ENCODE assay signal across 20 cellular contexts in the genomic region with DNA sequence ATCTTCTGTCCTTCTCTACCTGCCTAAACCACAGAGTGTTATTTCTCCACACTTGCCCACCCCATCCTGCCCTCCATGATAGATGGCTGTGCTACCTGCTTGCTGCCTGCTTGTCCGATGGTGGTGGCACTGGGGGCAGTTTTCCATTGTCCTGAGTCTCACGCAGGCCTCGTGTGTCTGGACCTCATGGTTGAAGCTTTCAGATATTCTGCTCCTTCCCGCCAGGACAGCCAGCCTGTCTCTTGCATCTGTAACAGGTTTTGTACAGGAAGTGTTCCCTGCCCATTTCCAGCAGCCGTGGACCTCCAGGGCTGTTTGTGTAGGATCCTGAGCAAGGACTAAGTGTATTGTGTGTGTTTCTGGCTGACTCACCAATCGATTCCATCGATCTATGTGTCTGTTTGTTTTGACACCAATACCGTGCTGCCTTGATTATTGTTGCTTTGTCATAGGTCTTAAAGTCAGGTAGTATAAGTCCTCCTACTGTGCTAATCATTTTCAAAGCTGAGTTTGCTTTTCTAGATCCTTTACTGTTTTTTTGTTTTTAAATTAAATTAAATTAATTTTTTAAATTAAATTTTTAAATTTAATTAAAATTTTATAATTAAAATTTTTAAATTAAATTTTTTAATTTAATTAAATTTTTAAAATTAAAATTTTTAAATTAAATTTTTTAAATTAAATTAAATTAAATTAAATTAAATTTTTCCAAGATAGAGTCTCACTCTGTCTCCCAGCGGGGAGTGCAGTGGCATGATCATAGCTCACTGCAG. TPM values are rescaled to one million over a fixed set of nuclear protein-coding genes. Genes with fewer than 3 reads are reported as not detected.
DNase-seq lines count a peak whose midpoint lies in the region; ATAC-seq, FAIRE-seq and TF ChIP-seq lines count a peak whose summit lies in the region.
"Had no signal": no experiment of that assay in that cellular context is flagged by ENCODE, and none has a peak within 500 bp of the region (broad histone marks: within the 10 kb centered on the region; RNA-seq: fewer than 3 reads in every experiment).

No MANE protein-coding gene starts in this region.

- no peak overlapping the region for H2AFZ ChIP-seq in H1 (ENCODE audit: low read length)
- H2AFZ ChIP-seq: parathyroid adenoma had no signal

- H3K4me1 ChIP-seq in H1 (replicated peaks in 1 of 4; ENCODE audit: control insufficient read depth in 3 of 4, insufficient read depth in 4 of 4, low read length in 3 of 4) (no peaks in the 10 kb centered on the region), pancreas (peaks cover 23 to 56% (median 42%) of the 10 kb centered on the region in 3 donors), upper lobe of right lung (peaks cover 24% of the 10 kb centered on the region)
- H3K4me1 ChIP-seq: parathyroid adenoma had no signal

- H4K20me1 ChIP-seq in H1 (replicated peaks in 1 of 2; ENCODE audit: control insufficient read depth in 1 of 2, insufficient read depth in 2 of 2, low read length in 2 of 2) = no peaks in the 10 kb centered on the region

- no peak overlapping the region for H2BK5ac ChIP-seq in H1 (ENCODE audit: low read depth, low read length)

- H2BK20ac ChIP-seq in H1 (ENCODE audit: low read length) = no peak overlapping the region

- H3K9ac ChIP-seq in H1 (replicated peaks in 1 of 4; ENCODE audit: extremely low read depth in 1 of 4, low read depth in 3 of 4, low read length in 3 of 4) = no peak overlapping the region
- H3K9ac ChIP-seq: parathyroid adenoma had no signal

- CTCF ChIA-PET in H1 (lab: Charles Lee; ENCODE audit: partially characterized antibody) = no interaction called here

- peak; percentile 85 for FAIRE-seq in A204.1 (lab: Jason Lieb, UNC)
- FAIRE-seq in G401.6 (lab: Jason Lieb, UNC) = peak; percentile 92
- FAIRE-seq in H1 (lab: Jason Lieb, UNC) = no peak
- FAIRE-seq in pancreas (lab: Jason Lieb, UNC) = peak; percentile 32
- FAIRE-seq in urothelium cell line (lab: Jason Lieb, UNC) = no peak
- FAIRE-seq: endometrium, GM18507 had no signal

- no peak overlapping the region for H3K56ac ChIP-seq in H1 (replicated peaks; ENCODE audit: insufficient read length, low read depth, low read length)

- no peak overlapping the region for H3K4me2 ChIP-seq in H1 (ENCODE audit: insufficient read depth in 1 of 2, low read depth in 2 of 2, low read length in 2 of 2)

- 0 out of 2 replicates have a peak overlapping the region, but pooled peaks have one; percentile 40 for H2BK15ac ChIP-seq in H1 (ENCODE audit: low read length)

- POLR2A ChIA-PET in H1 (lab: Charles Lee; ENCODE audit: partially characterized antibody) = no interaction called here

- no peak overlapping the region for H4K91ac ChIP-seq in H1 (replicated peaks; ENCODE audit: insufficient read length, low read length)

- 96% methylated on average over 9 of the region's 9 CpGs; no CpG with 5 or more reads in 1 of the 2 experiments for WGBS in H1 (ENCODE audit: extremely low coverage in 1 of 2, insufficient coverage in 1 of 2, insufficient read length in 1 of 2, insufficient replicate concordance in 2 of 2, low coverage in 1 of 2, low lambda C conversion rate in 2 of 2, missing lambda C conversion rate in 1 of 2), 2 experiments
- WGBS in pancreas, 2 donors = 56 to 59% methylated on average over 9 of the region's 9 CpGs

- H2BK12ac ChIP-seq in H1 (ENCODE audit: low read depth, low read length) = no peak overlapping the region

- H3K14ac ChIP-seq in H1 (ENCODE audit: insufficient read length) = no peak overlapping the region

- H3K27me3 ChIP-seq in H1 (replicated peaks in 1 of 4; ENCODE audit: control insufficient read depth in 3 of 4, extremely low read depth in 1 of 4, insufficient read depth in 3 of 4, low read length in 3 of 4) (no peaks in the 10 kb centered on the region), pancreas (no peaks in the 10 kb centered on the region), upper lobe of right lung (no peaks in the 10 kb centered on the region)
- H3K27me3 ChIP-seq: heart right ventricle had no signal

- DNase-seq in H1 (ENCODE audit: low read depth in 1 of 2, low spot score in 2 of 2) = peak in 1 of 2 experiments; percentile 38
- DNase-seq in pancreas = peak in 4 of 6 donors; percentile 51 to 77 (median 65)
- DNase-seq in urothelium cell line (ENCODE audit: low spot score) = no peak
- DNase-seq in upper lobe of right lung = no peak
- DNase-seq: activated CD4-positive, alpha-beta T cell treated with anti-CD3 and anti-CD28 coated beads, Interleukin-2, amount 50 U/mL, for 4 hours; activated naive CD8-positive, alpha-beta T cell treated with anti-CD3 and anti-CD28 coated beads for 36 hours; heart right ventricle; KBM-7; NCI-H187; NK-92 treated with Interleukin-12 subunit alpha and Interleukin-12 subunit beta, amount 100 ng/mL, for 24 hours had no signal

- peak; percentile 9 to 45 (median 28) for ATAC-seq in pancreas
- no peak for ATAC-seq in upper lobe of right lung
- ATAC-seq in GM19452 (IDR thresholded peaks at IDR 0.05; ENCODE audit: unreplicated experiment) = no peak
- ATAC-seq: activated T-helper 17 cell treated with anti-CD3 and anti-CD28 coated beads, Interleukin-2, amount 50 U/mL, for 72 hours; heart right ventricle had no signal

- H2AK5ac ChIP-seq in H1 (ENCODE audit: low read depth, low read length) = no peak overlapping the region

- H3K27ac ChIP-seq in H1 (ENCODE audit: low read depth, low read length) (no peak overlapping the region), pancreas (peak overlapping the region in 2 of 4 donors; percentile 55 to 61), upper lobe of right lung (no peak overlapping the region)
- H3K27ac ChIP-seq: coronary artery, heart right ventricle, HL-60, parathyroid adenoma, VCaP had no signal

- H3K23ac ChIP-seq in H1 (ENCODE audit: insufficient read length) = no peak overlapping the region

- H2BK120ac ChIP-seq in H1 (replicated peaks; ENCODE audit: low read depth, low read length) = no peak overlapping the region

- TF ChIP-seq EP300 in H1 (IDR thresholded peaks at IDR 0.05; ENCODE audit: borderline replicate concordance in 1 of 2, low read depth in 2 of 2, low read length in 2 of 2) = no peak

- TF ChIP-seq POLR2A in H1 (IDR thresholded peaks at IDR 0.05; ENCODE audit: control extremely low read depth in 1 of 2, low read depth in 2 of 2, low read length in 2 of 2) = no peak

- no peaks in the 10 kb centered on the region for H3K79me2 ChIP-seq in H1 (ENCODE audit: control insufficient read depth in 1 of 2, insufficient read depth in 2 of 2, low read length in 2 of 2)
- H3K79me2 ChIP-seq: parathyroid adenoma had no signal

- no peaks in the 10 kb centered on the region for H3K9me3 ChIP-seq in H1 (ENCODE audit: insufficient read depth in 2 of 2, low read depth in 1 of 2, low read length in 1 of 2)
- no peaks in the 10 kb centered on the region for H3K9me3 ChIP-seq in pancreas
- no peaks in the 10 kb centered on the region for H3K9me3 ChIP-seq in upper lobe of right lung
- H3K9me3 ChIP-seq: heart right ventricle had no signal

- H3K23me2 ChIP-seq in H1 (ENCODE audit: low read depth, low read length) = no peaks in the 10 kb centered on the region

- intact Hi-C loops in pancreas (cut with DNase I) (no loop called here), upper lobe of right lung (cut with DNase I) (no loop called here)

- H3K79me1 ChIP-seq in H1 (ENCODE audit: low read depth, low read length) = no peaks in the 10 kb centered on the region; the same call in 1 of the 2 replicates

- TF ChIP-seq CTCF in H1 (IDR thresholded peaks at IDR 0.05; ENCODE audit: control extremely low read depth in 1 of 3, insufficient read depth in 1 of 3, low read depth in 1 of 3, low read length in 3 of 3) (no peak), pancreas (IDR thresholded peaks at IDR 0.05) (no peak), upper lobe of right lung (IDR thresholded peaks at IDR 0.05) (no peak)

- H4K5ac ChIP-seq in H1 (ENCODE audit: insufficient read length, low read depth, low read length) = no peak overlapping the region

- H3K36me3 ChIP-seq in H1 (ENCODE audit: control insufficient read depth in 2 of 4, insufficient read depth in 4 of 4, low read length in 3 of 4) = no peaks in the 10 kb centered on the region
- H3K36me3 ChIP-seq in pancreas = no peaks in the 10 kb centered on the region
- peaks cover 4% of the 10 kb centered on the region for H3K36me3 ChIP-seq in upper lobe of right lung

- no peak for TF ChIP-seq RAD21 in H1 (IDR thresholded peaks at IDR 0.05 in 1 of 2, conservative IDR thresholded peaks at IDR 0.05 in 1 of 2; ENCODE audit: low read depth in 2 of 2, low read length in 2 of 2)

- no peak overlapping the region for H3K18ac ChIP-seq in H1 (ENCODE audit: extremely low read depth, low read length)

- no peak overlapping the region for H3K4ac ChIP-seq in H1 (replicated peaks; ENCODE audit: insufficient read length, low read depth, low read length)

- H3K4me3 ChIP-seq in H1 (ENCODE audit: extremely low read depth in 1 of 4, insufficient read depth in 2 of 4, low read depth in 3 of 4, low read length in 4 of 4) = no peak overlapping the region
- H3K4me3 ChIP-seq in pancreas = no peak overlapping the region
- H3K4me3 ChIP-seq in upper lobe of right lung = no peak overlapping the region
- H3K4me3 ChIP-seq: coronary artery, heart right ventricle had no signal

- H4K8ac ChIP-seq in H1 (ENCODE audit: extremely low read depth, insufficient read depth, low read length) = no peak overlapping the region

TF ChIP-seq in H1, 55 proteins besides CTCF, POLR2A, EP300 and RAD21 (continues in another document):
- TF ChIP-seq TAF1 (IDR thresholded peaks at IDR 0.05; ENCODE audit: low read depth, low read length) = no peak
- no peak for TF ChIP-seq RNF2 (IDR thresholded peaks at IDR 0.05; ENCODE audit: borderline replicate concordance, low read depth, low read length, missing control alignments, poor library complexity, severe bottlenecking)
- TF ChIP-seq E2F6 (IDR thresholded peaks at IDR 0.05) = peak; percentile 88
- TF ChIP-seq ASH2L (IDR thresholded peaks at IDR 0.05; ENCODE audit: low read length) = no peak

RNA-seq across cellular contexts. Expression of gene IL15RA, which starts 8.5 kb away (rescaled TPM):
- 0.98 and 1.3 TPM in 2 replicates for total RNA-seq in H1 (2021; fragmentation: NEBNext Ultra II Directional; extraction: Animal tissue kit (Norgen Biotek cat#: 25700))
- polyA plus RNA-seq in H1 (2011; rRNA removed) = 1.4 and 2.5 TPM in 2 replicates
- 1.5 TPM for polyA plus RNA-seq in H1 (2011; cell fraction: cytosol; rRNA removed)
- polyA plus RNA-seq in H1 (2011; cell fraction: nucleus; rRNA removed) = 2.1 TPM
- polyA plus RNA-seq in H1 (2012, experiment 1 of 2) = 0.44 to 1.1 TPM (median 0.83 TPM) in 4 replicates
- 1.2 TPM for polyA plus RNA-seq in H1 (2012, experiment 2 of 2)
- polyA plus RNA-seq in H1 (2013, experiment 1 of 2) = 1.1 TPM
- polyA plus RNA-seq in H1 (2013, experiment 2 of 2) = 0.81 TPM
- polyA minus RNA-seq in H1 (2011; rRNA and poly(A)+ RNA removed) = 0.27 and 1.7 TPM in 2 replicates
- not detected for polyA minus RNA-seq in H1 (2011; cell fraction: cytosol; rRNA and poly(A)+ RNA removed)
- polyA minus RNA-seq in H1 (2011; cell fraction: nucleus; rRNA and poly(A)+ RNA removed) = 2.3 TPM
- total RNA-seq in pancreas = 10 to 100 TPM in 3 of 6 donors, 1 to 10 TPM in 3; 6.9 to 14.3 (median 11.0) TPM
- 10 to 100 TPM in 1 of 2 donors, 1 to 10 TPM in 1; 10.0 to 12.2 TPM for polyA plus RNA-seq in pancreas
- total RNA-seq in upper lobe of right lung = 36.7 TPM

Comparison
In these comparisons a context has a peak if more than half of its experiments do, and no peak if none do; other contexts are left out.
1. DNase-seq: peak in pancreas (4 of 6); none in urothelium cell line (single experiment) and upper lobe of right lung (single experiment).
2. ATAC-seq: peak in pancreas (4 of 4); none in upper lobe of right lung (single experiment) and GM19452 (single experiment).